ENCODE assay signal across 1 cellular context in genomic region chr6:33251390-33252012, GRCh38.
TF ChIP-seq lines count a peak whose summit lies in the region.

No MANE protein-coding gene starts in this region.

TF ChIP-seq in IMR-90, 13 proteins besides CTCF, POLR2A, EP300 and RAD21:
- no peak for TF ChIP-seq RFX5 (IDR thresholded peaks at IDR 0.05; ENCODE audit: low read depth, low read length)
- TF ChIP-seq FOS (IDR thresholded peaks at IDR 0.05; ENCODE audit: low read depth, low read length), result no peak
- TF ChIP-seq NFE2L2 (IDR thresholded peaks at IDR 0.05; ENCODE audit: low read depth, low read length), result no peak
- TF ChIP-seq USF2 (IDR thresholded peaks at IDR 0.05; ENCODE audit: low read depth, low read length), result no peak
- TF ChIP-seq BHLHE40 (IDR thresholded peaks at IDR 0.05; ENCODE audit: low read depth, low read length), result no peak
- no peak for TF ChIP-seq MAZ (IDR thresholded peaks at IDR 0.05; ENCODE audit: borderline replicate concordance, low read depth, low read length)
- TF ChIP-seq, protein P1, sequence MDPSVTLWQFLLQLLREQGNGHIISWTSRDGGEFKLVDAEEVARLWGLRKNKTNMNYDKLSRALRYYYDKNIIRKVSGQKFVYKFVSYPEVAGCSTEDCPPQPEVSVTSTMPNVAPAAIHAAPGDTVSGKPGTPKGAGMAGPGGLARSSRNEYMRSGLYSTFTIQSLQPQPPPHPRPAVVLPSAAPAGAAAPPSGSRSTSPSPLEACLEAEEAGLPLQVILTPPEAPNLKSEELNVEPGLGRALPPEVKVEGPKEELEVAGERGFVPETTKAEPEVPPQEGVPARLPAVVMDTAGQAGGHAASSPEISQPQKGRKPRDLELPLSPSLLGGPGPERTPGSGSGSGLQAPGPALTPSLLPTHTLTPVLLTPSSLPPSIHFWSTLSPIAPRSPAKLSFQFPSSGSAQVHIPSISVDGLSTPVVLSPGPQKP (IDR thresholded peaks at IDR 0.05; ENCODE audit: borderline replicate concordance, low read depth, low read length), result no peak
- TF ChIP-seq SMC3 (IDR thresholded peaks at IDR 0.05; ENCODE audit: low read depth, low read length), result no peak
- TF ChIP-seq CEBPB (IDR thresholded peaks at IDR 0.05; ENCODE audit: low read depth, low read length), result no peak
- TF ChIP-seq MAFK (IDR thresholded peaks at IDR 0.05; ENCODE audit: low read depth, low read length), result no peak
- no peak for TF ChIP-seq MXI1 (IDR thresholded peaks at IDR 0.05; ENCODE audit: borderline replicate concordance, low read depth, low read length)
- no peak for TF ChIP-seq RCOR1 (IDR thresholded peaks at IDR 0.05; ENCODE audit: insufficient replicate concordance, low read length)
